1 cellular context compared by ENCODE assay signal in the genomic region with DNA sequence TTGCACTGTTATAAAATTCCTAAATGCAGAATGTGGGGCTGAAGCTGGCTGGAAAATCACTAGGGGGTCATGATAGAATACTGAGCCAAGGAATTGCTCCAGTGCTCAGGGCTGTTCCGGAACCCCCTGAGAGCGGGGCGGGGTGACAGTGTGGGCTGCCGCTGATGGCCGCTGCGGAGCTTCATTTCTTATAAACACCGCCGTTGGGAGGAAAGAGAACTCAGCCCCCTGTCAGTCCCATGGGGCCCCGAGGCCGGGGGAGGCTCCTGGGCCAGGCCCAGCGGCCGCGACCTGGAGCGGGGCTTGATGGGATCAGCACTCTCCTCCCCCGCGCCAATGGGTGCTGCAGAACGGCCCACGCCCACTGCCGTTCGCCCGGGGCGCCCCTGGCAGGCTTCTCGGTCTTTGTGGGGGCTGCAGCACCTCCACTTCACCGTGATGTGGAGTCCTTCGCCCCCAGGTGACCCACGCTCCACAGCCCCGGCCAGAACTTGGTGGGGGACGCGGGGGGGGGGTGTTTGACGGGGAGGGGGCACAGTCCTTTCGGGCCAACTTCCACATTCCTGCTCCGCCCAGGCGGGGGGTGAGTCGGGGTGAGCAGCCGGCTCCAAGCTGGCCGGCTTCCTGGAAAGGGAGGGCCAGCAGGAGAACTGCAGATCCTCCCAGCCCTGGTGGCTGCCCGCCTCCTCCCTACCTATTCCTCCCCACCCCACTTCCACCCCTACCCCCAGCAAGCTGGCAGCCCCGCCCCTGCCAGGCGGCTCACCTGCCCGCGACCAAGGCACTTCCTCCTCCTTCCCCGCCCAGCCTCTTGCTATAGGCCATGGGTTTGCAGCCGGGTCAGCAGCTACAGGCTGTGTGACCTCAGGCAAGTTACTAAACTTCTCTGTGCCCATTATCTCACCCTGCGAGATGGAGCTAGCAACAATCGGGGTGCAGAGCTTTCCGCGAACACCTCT.
TF ChIP-seq lines count a peak whose summit lies in the region.

No MANE protein-coding gene starts in this region.

TF ChIP-seq in HepG2, 621 proteins besides CTCF, POLR2A, EP300 and RAD21 (continued from another document):
- TF ChIP-seq ZNF768 (CRISPR knock-in tag; IDR thresholded peaks at IDR 0.05) = peak; percentile 99
- peak; percentile 18 for TF ChIP-seq SRSF1 (optimal IDR thresholded peaks at IDR 0.05; ENCODE audit: low read depth, low read length)
- peak; percentile 73; the same call in 1 of the 2 replicates for TF ChIP-seq ELF3 (CRISPR knock-in tag; IDR thresholded peaks at IDR 0.05)
- TF ChIP-seq DMAP1 (CRISPR knock-in tag; IDR thresholded peaks at IDR 0.05) = peak; percentile 52; the same call in 1 of the 2 replicates
- TF ChIP-seq CREM (IDR thresholded peaks at IDR 0.05) = peak; percentile 30; the same call in 1 of the 2 replicates
- TF ChIP-seq CREM (CRISPR knock-in tag; IDR thresholded peaks at IDR 0.05) = no peak
- TF ChIP-seq ZNF644 (CRISPR knock-in tag; IDR thresholded peaks at IDR 0.05; ENCODE audit: low read depth) = no peak
- no peak for TF ChIP-seq HOXA9 (CRISPR knock-in tag; IDR thresholded peaks at IDR 0.05; ENCODE audit: borderline replicate concordance)
- no peak for TF ChIP-seq MAFG (CRISPR knock-in tag; IDR thresholded peaks at IDR 0.05)
- TF ChIP-seq MATR3 (CRISPR knock-in tag; IDR thresholded peaks at IDR 0.05) = no peak
- no peak for TF ChIP-seq ZNF879 (CRISPR knock-in tag; IDR thresholded peaks at IDR 0.05)
- TF ChIP-seq ATF7-NPFF (CRISPR knock-in tag; IDR thresholded peaks at IDR 0.05; ENCODE audit: low read depth) = 0 out of 2 replicates have a peak, but pooled peaks have one; percentile 14
- TF ChIP-seq, protein P1, sequence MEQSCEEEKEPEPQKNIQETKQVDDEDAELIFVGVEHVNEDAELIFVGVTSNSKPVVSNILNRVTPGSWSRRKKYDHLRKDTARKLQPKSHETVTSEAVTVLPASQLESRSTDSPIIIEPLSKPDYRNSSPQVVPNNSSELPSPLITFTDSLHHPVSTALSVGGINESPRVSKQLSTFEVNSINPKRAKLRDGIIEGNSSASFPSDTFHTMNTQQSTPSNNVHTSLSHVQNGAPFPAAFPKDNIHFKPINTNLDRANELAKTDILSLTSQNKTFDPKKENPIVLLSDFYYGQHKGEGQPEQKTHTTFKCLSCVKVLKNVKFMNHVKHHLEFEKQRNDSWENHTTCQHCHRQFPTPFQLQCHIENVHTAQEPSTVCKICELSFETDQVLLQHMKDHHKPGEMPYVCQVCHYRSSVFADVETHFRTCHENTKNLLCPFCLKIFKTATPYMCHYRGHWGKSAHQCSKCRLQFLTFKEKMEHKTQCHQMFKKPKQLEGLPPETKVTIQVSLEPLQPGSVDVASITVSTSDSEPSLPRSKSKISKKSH (CRISPR knock-in tag; IDR thresholded peaks at IDR 0.05; ENCODE audit: borderline replicate concordance) = no peak; the same call in 1 of the 2 replicates
- no peak for TF ChIP-seq ZNF10 (CRISPR knock-in tag; IDR thresholded peaks at IDR 0.05; ENCODE audit: borderline replicate concordance, low read depth)
- TF ChIP-seq RXRB (CRISPR knock-in tag; IDR thresholded peaks at IDR 0.05; ENCODE audit: borderline replicate concordance) = peak; percentile 42; the same call in 1 of the 2 replicates
- no peak for TF ChIP-seq NFE2 (CRISPR knock-in tag; IDR thresholded peaks at IDR 0.05)
- TF ChIP-seq ZBTB7B (CRISPR knock-in tag; IDR thresholded peaks at IDR 0.05) = peak; percentile 55
- TF ChIP-seq, protein P2, sequence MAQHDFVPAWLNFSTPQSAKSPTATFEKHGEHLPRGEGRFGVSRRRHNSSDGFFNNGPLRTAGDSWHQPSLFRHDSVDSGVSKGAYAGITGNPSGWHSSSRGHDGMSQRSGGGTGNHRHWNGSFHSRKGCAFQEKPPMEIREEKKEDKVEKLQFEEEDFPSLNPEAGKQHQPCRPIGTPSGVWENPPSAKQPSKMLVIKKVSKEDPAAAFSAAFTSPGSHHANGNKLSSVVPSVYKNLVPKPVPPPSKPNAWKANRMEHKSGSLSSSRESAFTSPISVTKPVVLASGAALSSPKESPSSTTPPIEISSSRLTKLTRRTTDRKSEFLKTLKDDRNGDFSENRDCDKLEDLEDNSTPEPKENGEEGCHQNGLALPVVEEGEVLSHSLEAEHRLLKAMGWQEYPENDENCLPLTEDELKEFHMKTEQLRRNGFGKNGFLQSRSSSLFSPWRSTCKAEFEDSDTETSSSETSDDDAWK (CRISPR knock-in tag; IDR thresholded peaks at IDR 0.05) = no peak
- TF ChIP-seq, protein P3, sequence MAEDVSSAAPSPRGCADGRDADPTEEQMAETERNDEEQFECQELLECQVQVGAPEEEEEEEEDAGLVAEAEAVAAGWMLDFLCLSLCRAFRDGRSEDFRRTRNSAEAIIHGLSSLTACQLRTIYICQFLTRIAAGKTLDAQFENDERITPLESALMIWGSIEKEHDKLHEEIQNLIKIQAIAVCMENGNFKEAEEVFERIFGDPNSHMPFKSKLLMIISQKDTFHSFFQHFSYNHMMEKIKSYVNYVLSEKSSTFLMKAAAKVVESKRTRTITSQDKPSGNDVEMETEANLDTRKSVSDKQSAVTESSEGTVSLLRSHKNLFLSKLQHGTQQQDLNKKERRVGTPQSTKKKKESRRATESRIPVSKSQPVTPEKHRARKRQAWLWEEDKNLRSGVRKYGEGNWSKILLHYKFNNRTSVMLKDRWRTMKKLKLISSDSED (CRISPR knock-in tag; IDR thresholded peaks at IDR 0.05) = no peak
- TF ChIP-seq, protein P4, sequence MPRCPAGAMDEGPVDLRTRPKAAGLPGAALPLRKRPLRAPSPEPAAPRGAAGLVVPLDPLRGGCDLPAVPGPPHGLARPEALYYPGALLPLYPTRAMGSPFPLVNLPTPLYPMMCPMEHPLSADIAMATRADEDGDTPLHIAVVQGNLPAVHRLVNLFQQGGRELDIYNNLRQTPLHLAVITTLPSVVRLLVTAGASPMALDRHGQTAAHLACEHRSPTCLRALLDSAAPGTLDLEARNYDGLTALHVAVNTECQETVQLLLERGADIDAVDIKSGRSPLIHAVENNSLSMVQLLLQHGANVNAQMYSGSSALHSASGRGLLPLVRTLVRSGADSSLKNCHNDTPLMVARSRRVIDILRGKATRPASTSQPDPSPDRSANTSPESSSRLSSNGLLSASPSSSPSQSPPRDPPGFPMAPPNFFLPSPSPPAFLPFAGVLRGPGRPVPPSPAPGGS (CRISPR knock-in tag; IDR thresholded peaks at IDR 0.05) = no peak
- peak; percentile 16; the same call in 1 of the 2 replicates for TF ChIP-seq PHF20 (CRISPR knock-in tag; IDR thresholded peaks at IDR 0.05)
- TF ChIP-seq JUN (CRISPR knock-in tag; IDR thresholded peaks at IDR 0.05) = no peak
